In the genomic region with DNA sequence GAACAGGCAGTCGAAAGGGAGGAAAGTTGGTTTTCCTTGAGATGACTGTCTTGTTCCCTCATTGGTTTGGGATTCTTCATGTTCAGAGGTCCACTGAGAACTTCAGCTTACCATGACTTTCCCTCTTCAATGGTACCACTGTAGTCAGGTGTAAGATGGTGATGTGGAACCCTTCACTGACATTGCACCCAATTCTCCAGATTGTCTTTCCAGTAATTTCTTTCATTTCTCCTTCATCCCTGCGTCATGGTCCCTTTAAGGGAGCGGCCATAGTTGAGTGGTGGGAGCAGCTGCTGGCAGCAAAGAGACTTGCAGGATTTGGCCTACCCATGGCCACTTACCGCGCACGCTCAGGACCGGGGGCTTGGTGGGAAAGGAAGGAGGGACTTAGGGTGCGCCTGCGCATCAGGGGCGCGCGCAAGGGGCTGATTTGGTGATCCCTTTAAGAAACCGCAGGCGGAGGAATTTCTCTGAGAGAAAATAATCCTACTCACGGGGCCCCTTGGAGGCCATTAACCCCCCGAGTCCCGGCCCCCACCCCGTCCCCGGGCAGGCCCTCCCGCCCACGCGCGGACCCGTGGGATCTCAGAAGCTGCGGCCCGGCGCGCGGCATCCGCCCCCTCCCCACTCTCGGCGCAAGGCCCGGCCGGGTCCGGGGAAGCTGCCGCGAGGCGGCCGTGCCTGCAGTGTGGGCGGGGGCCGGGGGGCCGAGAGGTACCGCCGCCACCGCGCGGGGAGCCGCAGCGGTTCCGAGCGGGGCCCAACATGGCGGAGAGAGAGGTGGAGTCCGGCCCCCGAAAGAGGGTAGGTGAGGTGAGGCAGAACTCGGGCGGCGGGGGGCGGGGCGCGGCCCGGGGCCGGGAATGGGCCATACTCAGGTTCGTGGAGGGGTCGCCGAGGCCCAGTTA, we compare ENCODE assay signal across 1 cellular context.
TF ChIP-seq lines count a peak whose summit lies in the region.

A gene (plus strand): TSS at position 428 of the 908 bp plus-strand sequence. CDS start 338 bp downstream, at position 766.

TF ChIP-seq in GM12878, 131 proteins besides CTCF, POLR2A, EP300 and RAD21 (continued from another document and continues in another):
- TF ChIP-seq, protein P1, sequence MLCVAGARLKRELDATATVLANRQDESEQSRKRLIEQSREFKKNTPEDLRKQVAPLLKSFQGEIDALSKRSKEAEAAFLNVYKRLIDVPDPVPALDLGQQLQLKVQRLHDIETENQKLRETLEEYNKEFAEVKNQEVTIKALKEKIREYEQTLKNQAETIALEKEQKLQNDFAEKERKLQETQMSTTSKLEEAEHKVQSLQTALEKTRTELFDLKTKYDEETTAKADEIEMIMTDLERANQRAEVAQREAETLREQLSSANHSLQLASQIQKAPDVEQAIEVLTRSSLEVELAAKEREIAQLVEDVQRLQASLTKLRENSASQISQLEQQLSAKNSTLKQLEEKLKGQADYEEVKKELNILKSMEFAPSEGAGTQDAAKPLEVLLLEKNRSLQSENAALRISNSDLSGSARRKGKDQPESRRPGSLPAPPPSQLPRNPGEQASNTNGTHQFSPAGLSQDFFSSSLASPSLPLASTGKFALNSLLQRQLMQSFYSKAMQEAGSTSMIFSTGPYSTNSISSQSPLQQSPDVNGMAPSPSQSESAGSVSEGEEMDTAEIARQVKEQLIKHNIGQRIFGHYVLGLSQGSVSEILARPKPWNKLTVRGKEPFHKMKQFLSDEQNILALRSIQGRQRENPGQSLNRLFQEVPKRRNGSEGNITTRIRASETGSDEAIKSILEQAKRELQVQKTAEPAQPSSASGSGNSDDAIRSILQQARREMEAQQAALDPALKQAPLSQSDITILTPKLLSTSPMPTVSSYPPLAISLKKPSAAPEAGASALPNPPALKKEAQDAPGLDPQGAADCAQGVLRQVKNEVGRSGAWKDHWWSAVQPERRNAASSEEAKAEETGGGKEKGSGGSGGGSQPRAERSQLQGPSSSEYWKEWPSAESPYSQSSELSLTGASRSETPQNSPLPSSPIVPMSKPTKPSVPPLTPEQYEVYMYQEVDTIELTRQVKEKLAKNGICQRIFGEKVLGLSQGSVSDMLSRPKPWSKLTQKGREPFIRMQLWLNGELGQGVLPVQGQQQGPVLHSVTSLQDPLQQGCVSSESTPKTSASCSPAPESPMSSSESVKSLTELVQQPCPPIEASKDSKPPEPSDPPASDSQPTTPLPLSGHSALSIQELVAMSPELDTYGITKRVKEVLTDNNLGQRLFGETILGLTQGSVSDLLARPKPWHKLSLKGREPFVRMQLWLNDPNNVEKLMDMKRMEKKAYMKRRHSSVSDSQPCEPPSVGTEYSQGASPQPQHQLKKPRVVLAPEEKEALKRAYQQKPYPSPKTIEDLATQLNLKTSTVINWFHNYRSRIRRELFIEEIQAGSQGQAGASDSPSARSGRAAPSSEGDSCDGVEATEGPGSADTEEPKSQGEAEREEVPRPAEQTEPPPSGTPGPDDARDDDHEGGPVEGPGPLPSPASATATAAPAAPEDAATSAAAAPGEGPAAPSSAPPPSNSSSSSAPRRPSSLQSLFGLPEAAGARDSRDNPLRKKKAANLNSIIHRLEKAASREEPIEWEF (IDR thresholded peaks at IDR 0.05; ENCODE audit: insufficient replicate concordance, low read depth, low read length), result no peak
- TF ChIP-seq NFYA (IDR thresholded peaks at IDR 0.05; ENCODE audit: borderline replicate concordance, low read depth, low read length) (no peak), YBX1 (IDR thresholded peaks at IDR 0.05) (no peak), FOXM1 (IDR thresholded peaks at IDR 0.05; ENCODE audit: low read depth, low read length) (no peak), TARDBP (IDR thresholded peaks at IDR 0.05; ENCODE audit: borderline replicate concordance) (no peak), RCOR1 (conservative IDR thresholded peaks at IDR 0.05; ENCODE audit: low read depth, low read length) (no peak), CBX3 (IDR thresholded peaks at IDR 0.05; ENCODE audit: borderline replicate concordance, low read depth) (no peak), RUNX3 (IDR thresholded peaks at IDR 0.05; ENCODE audit: low read length) (peak; percentile 98), CHD1 (IDR thresholded peaks at IDR 0.05; ENCODE audit: low read depth, low read length) (no peak), JUNB (IDR thresholded peaks at IDR 0.05) (no peak), CHD2 (IDR thresholded peaks at IDR 0.05; ENCODE audit: borderline replicate concordance, low read depth, low read length) (peak; percentile 79), EED (IDR thresholded peaks at IDR 0.05; ENCODE audit: low read depth) (no peak; the same call in 1 of the 2 replicates), EZH2 (IDR thresholded peaks at IDR 0.05; ENCODE audit: borderline replicate concordance, control insufficient read depth, low read depth, low read length) (no peak), BCL11A (IDR thresholded peaks at IDR 0.05; ENCODE audit: low read depth, low read length) (no peak), PAX8 (IDR thresholded peaks at IDR 0.05) (0 out of 2 replicates have a peak, but pooled peaks have one; percentile 2), ESRRA (IDR thresholded peaks at IDR 0.05; ENCODE audit: low read length) (no peak), POLR2AphosphoS2 (IDR thresholded peaks at IDR 0.05; ENCODE audit: low read depth, low read length) (no peak), SMAD5 (IDR thresholded peaks at IDR 0.05; ENCODE audit: low read depth) (peak; percentile 41)
- TF ChIP-seq, protein P2, sequence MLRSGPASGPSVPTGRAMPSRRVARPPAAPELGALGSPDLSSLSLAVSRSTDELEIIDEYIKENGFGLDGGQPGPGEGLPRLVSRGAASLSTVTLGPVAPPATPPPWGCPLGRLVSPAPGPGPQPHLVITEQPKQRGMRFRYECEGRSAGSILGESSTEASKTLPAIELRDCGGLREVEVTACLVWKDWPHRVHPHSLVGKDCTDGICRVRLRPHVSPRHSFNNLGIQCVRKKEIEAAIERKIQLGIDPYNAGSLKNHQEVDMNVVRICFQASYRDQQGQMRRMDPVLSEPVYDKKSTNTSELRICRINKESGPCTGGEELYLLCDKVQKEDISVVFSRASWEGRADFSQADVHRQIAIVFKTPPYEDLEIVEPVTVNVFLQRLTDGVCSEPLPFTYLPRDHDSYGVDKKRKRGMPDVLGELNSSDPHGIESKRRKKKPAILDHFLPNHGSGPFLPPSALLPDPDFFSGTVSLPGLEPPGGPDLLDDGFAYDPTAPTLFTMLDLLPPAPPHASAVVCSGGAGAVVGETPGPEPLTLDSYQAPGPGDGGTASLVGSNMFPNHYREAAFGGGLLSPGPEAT (IDR thresholded peaks at IDR 0.05; ENCODE audit: low read depth), result peak; percentile 74; the same call in 1 of the 2 replicates
- TF ChIP-seq, protein P3, sequence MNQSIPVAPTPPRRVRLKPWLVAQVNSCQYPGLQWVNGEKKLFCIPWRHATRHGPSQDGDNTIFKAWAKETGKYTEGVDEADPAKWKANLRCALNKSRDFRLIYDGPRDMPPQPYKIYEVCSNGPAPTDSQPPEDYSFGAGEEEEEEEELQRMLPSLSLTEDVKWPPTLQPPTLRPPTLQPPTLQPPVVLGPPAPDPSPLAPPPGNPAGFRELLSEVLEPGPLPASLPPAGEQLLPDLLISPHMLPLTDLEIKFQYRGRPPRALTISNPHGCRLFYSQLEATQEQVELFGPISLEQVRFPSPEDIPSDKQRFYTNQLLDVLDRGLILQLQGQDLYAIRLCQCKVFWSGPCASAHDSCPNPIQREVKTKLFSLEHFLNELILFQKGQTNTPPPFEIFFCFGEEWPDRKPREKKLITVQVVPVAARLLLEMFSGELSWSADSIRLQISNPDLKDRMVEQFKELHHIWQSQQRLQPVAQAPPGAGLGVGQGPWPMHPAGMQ (IDR thresholded peaks at IDR 0.05; ENCODE audit: borderline replicate concordance), result no peak
- TF ChIP-seq, protein P4, sequence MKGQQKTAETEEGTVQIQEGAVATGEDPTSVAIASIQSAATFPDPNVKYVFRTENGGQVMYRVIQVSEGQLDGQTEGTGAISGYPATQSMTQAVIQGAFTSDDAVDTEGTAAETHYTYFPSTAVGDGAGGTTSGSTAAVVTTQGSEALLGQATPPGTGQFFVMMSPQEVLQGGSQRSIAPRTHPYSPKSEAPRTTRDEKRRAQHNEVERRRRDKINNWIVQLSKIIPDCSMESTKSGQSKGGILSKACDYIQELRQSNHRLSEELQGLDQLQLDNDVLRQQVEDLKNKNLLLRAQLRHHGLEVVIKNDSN (IDR thresholded peaks at IDR 0.05; ENCODE audit: borderline replicate concordance, extremely low read length, insufficient read depth, low read depth, low read length), result no peak
- TF ChIP-seq, protein P5, sequence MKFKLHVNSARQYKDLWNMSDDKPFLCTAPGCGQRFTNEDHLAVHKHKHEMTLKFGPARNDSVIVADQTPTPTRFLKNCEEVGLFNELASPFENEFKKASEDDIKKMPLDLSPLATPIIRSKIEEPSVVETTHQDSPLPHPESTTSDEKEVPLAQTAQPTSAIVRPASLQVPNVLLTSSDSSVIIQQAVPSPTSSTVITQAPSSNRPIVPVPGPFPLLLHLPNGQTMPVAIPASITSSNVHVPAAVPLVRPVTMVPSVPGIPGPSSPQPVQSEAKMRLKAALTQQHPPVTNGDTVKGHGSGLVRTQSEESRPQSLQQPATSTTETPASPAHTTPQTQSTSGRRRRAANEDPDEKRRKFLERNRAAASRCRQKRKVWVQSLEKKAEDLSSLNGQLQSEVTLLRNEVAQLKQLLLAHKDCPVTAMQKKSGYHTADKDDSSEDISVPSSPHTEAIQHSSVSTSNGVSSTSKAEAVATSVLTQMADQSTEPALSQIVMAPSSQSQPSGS (IDR thresholded peaks at IDR 0.05; ENCODE audit: low read length), result no peak
- TF ChIP-seq, protein P6, sequence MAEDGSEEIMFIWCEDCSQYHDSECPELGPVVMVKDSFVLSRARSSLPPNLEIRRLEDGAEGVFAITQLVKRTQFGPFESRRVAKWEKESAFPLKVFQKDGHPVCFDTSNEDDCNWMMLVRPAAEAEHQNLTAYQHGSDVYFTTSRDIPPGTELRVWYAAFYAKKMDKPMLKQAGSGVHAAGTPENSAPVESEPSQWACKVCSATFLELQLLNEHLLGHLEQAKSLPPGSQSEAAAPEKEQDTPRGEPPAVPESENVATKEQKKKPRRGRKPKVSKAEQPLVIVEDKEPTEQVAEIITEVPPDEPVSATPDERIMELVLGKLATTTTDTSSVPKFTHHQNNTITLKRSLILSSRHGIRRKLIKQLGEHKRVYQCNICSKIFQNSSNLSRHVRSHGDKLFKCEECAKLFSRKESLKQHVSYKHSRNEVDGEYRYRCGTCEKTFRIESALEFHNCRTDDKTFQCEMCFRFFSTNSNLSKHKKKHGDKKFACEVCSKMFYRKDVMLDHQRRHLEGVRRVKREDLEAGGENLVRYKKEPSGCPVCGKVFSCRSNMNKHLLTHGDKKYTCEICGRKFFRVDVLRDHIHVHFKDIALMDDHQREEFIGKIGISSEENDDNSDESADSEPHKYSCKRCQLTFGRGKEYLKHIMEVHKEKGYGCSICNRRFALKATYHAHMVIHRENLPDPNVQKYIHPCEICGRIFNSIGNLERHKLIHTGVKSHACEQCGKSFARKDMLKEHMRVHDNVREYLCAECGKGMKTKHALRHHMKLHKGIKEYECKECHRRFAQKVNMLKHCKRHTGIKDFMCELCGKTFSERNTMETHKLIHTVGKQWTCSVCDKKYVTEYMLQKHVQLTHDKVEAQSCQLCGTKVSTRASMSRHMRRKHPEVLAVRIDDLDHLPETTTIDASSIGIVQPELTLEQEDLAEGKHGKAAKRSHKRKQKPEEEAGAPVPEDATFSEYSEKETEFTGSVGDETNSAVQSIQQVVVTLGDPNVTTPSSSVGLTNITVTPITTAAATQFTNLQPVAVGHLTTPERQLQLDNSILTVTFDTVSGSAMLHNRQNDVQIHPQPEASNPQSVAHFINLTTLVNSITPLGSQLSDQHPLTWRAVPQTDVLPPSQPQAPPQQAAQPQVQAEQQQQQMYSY (CRISPR knock-in tag; IDR thresholded peaks at IDR 0.05), result no peak
- TF ChIP-seq, protein P7, sequence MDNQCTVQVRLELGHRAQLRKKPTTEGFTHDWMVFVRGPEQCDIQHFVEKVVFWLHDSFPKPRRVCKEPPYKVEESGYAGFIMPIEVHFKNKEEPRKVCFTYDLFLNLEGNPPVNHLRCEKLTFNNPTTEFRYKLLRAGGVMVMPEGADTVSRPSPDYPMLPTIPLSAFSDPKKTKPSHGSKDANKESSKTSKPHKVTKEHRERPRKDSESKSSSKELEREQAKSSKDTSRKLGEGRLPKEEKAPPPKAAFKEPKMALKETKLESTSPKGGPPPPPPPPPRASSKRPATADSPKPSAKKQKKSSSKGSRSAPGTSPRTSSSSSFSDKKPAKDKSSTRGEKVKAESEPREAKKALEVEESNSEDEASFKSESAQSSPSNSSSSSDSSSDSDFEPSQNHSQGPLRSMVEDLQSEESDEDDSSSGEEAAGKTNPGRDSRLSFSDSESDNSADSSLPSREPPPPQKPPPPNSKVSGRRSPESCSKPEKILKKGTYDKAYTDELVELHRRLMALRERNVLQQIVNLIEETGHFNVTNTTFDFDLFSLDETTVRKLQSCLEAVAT (IDR thresholded peaks at IDR 0.05), result peak; percentile 45; the same call in 1 of the 2 replicates
- TF ChIP-seq, protein P8, sequence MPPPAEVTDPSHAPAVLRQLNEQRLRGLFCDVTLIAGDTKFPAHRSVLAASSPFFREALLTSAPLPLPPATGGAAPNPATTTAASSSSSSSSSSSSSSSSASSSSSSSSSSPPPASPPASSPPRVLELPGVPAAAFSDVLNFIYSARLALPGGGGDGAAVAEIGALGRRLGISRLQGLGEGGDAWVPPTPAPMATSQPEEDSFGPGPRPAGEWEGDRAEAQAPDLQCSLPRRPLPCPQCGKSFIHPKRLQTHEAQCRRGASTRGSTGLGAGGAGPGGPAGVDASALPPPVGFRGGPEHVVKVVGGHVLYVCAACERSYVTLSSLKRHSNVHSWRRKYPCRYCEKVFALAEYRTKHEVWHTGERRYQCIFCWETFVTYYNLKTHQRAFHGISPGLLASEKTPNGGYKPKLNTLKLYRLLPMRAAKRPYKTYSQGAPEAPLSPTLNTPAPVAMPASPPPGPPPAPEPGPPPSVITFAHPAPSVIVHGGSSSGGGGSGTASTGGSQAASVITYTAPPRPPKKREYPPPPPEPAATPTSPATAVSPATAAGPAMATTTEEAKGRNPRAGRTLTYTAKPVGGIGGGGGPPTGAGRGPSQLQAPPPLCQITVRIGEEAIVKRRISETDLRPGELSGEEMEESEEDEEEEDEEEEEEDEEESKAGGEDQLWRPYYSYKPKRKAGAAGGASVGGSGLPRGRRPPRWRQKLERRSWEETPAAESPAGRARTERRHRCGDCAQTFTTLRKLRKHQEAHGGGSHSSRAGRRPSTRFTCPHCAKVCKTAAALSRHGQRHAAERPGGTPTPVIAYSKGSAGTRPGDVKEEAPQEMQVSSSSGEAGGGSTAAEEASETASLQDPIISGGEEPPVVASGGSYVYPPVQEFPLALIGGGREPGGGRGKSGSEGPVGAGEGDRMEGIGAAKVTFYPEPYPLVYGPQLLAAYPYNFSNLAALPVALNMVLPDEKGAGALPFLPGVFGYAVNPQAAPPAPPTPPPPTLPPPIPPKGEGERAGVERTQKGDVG (CRISPR knock-in tag; IDR thresholded peaks at IDR 0.05), result no peak
